10 cellular contexts compared by ENCODE assay signal in the genomic region with DNA sequence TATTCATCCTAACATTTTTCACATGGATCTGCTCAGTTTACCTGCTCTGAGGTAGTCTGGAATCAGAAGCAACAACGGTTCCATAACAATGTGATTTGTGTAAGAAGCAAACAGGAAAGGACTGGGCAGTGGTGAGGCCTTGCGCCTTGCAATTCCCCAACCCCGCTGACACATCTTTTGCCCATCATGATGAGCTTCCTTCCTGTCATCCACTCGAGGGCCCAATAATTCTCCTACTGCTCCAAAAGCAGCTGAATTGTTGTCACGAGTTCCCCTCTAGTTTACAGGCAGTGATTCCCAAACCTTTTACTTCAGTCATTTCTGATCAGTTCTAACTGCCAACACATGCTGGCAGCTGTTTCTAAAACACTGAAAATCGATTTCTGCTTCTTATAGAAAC. TPM values are rescaled to one million over a fixed set of nuclear protein-coding genes. Genes with fewer than 3 reads are reported as not detected.
DNase-seq lines count a peak whose midpoint lies in the region; ATAC-seq and TF ChIP-seq lines count a peak whose summit lies in the region.
"Had no signal": no experiment of that assay in that cellular context is flagged by ENCODE, and none has a peak within 500 bp of the region (broad histone marks: within the 10 kb centered on the region; RNA-seq: fewer than 3 reads in every experiment).

No MANE protein-coding gene starts in this region.

- DNase-seq in GM06990 (ENCODE audit: extremely low read depth, insufficient read length) = no peak
- peak; percentile 21 for DNase-seq in HFFc6
- DNase-seq in adrenal gland = peak; percentile 22 to 66 (median 41)
- no peak for DNase-seq in SJCRH30
- DNase-seq in KG1 (lab: John Stamatoyannopoulos, UW) = no peak
- DNase-seq in NCI-H1930 (lab: John Stamatoyannopoulos, UW) = no peak
- DNase-seq: activated naive CD4-positive, alpha-beta T cell had no signal

- H3K9me3 Mint-ChIP-seq in HFFc6 = no peaks in the 10 kb centered on the region

- H3K4me1 Mint-ChIP-seq in HFFc6 (ENCODE audit: low read depth) = peaks cover 16% of the 10 kb centered on the region

- H3K9me3 ChIP-seq in adrenal gland (replicated peaks in 1 of 3) = no peaks in the 10 kb centered on the region
- no peaks in the 10 kb centered on the region for H3K9me3 ChIP-seq in neutrophil
- H3K9me3 ChIP-seq in SJCRH30 (replicated peaks) = no peaks in the 10 kb centered on the region

- ATAC-seq in HG03439 (IDR thresholded peaks at IDR 0.05; ENCODE audit: unreplicated experiment) = no peak

- H3K4me1 ChIP-seq in adrenal gland (replicated peaks in 1 of 2) (peaks cover 5 to 23% of the 10 kb centered on the region in 2 donors), neutrophil (ENCODE audit: control insufficient read depth in 1 of 2, insufficient read depth in 1 of 2, low read depth in 1 of 2, low read length in 1 of 2) (peaks cover 30 to 33% of the 10 kb centered on the region in 2 experiments), SJCRH30 (no peaks in the 10 kb centered on the region)

- H3K36me3 ChIP-seq in GM06990 (ENCODE audit: control insufficient read depth, insufficient read depth, low read length) = no peaks in the 10 kb centered on the region; the same call in 1 of the 2 replicates
- H3K36me3 ChIP-seq in adrenal gland (replicated peaks in 1 of 2) = no peaks in the 10 kb centered on the region
- H3K36me3 ChIP-seq in neutrophil = peaks cover 17% of the 10 kb centered on the region
- H3K36me3 ChIP-seq in SJCRH30 = 0 out of 2 replicates have a peak, but pooled peaks cover 6% of the 10 kb centered on the region

- 60 to 65% (median 63%) methylated on average over 6 of the region's 6 CpGs for WGBS in adrenal gland, 4 donors

- H3K27ac Mint-ChIP-seq in HFFc6 = peak overlapping the region; percentile 48; the same call in 1 of the 2 replicates

- intact Hi-C loops in adrenal gland (cut with DNase I) = no loop called here

- H3K4me3 Mint-ChIP-seq in HFFc6 = no peak overlapping the region

- TF ChIP-seq CTCF in GM06990 (IDR thresholded peaks at IDR 0.05; ENCODE audit: insufficient read depth, low read length, poor library complexity, severe bottlenecking) = no peak
- no peak for TF ChIP-seq CTCF in HFFc6 (IDR thresholded peaks at IDR 0.05)
- no peak for TF ChIP-seq CTCF in adrenal gland (IDR thresholded peaks at IDR 0.05)
- no peak for TF ChIP-seq CTCF in neutrophil (IDR thresholded peaks at IDR 0.05)

- H3K4me3 ChIP-seq in GM06990 (replicated peaks; ENCODE audit: low read depth, low read length) (peak overlapping the region; percentile 62), adrenal gland (no peak overlapping the region), neutrophil (ENCODE audit: low read depth in 1 of 2, low read length in 1 of 2) (no peak overlapping the region), SJCRH30 (no peak overlapping the region)

- H3K27ac ChIP-seq in adrenal gland (peak overlapping the region in 2 of 5 donors; percentile 69), neutrophil (peak overlapping the region; percentile 70), SJCRH30 (no peak overlapping the region)
- H3K27ac ChIP-seq: SK-N-MC had no signal

- peaks cover 18% of the 10 kb centered on the region for H3K36me3 Mint-ChIP-seq in HFFc6 (ENCODE audit: low read depth)

- no peaks in the 10 kb centered on the region for H3K27me3 ChIP-seq in GM06990 (replicated peaks; ENCODE audit: control insufficient read depth, insufficient read depth, low read length)
- H3K27me3 ChIP-seq in adrenal gland = no peaks in the 10 kb centered on the region
- no peaks in the 10 kb centered on the region for H3K27me3 ChIP-seq in neutrophil
- H3K27me3 ChIP-seq in SJCRH30 = no peaks in the 10 kb centered on the region

- no peak for TF ChIP-seq POLR2A in adrenal gland (IDR thresholded peaks at IDR 0.05)

- H3K27me3 Mint-ChIP-seq in HFFc6 (ENCODE audit: insufficient read depth) = no peaks in the 10 kb centered on the region

RNA-seq across cellular contexts. Expression of a gene that starts 22.9 kb away (rescaled TPM):
- 10 to 100 TPM; 36.4 to 41.5 (median 39.3) TPM for total RNA-seq in HFFc6 (2021; fragmentation: NEBNext Ultra II Directional; extraction: Animal tissue kit (Norgen Biotek cat#: 25700))
- total RNA-seq in adrenal gland = 10 to 100 TPM; 21.3 to 61.7 (median 40.4) TPM
- 10 to 100 TPM in 1 of 3 donors, 1 to 10 TPM in 2; 4.5 to 36.1 (median 8.8) TPM for polyA plus RNA-seq in adrenal gland
- 17.3 and 18.6 TPM in 2 replicates for total RNA-seq in SJCRH30 (2014; rRNA removed; shearing (Covaris generic))

RNA-seq across cellular contexts. Expression of a gene that starts 48.1 kb away (rescaled TPM):
- not detected for total RNA-seq in HFFc6 (2021; fragmentation: NEBNext Ultra II Directional; extraction: Animal tissue kit (Norgen Biotek cat#: 25700))
- total RNA-seq in adrenal gland = not detected
- polyA plus RNA-seq in adrenal gland = not detected
- not detected in 2 replicates for total RNA-seq in SJCRH30 (2014; rRNA removed; shearing (Covaris generic))

Comparison
In these comparisons a context has a peak if more than half of its experiments do, and no peak if none do; other contexts are left out.
1. DNase-seq: peak in HFFc6 (single experiment) and adrenal gland (7 of 7); none in GM06990 (single experiment), SJCRH30 (0 of 2), KG1 (single experiment) and NCI-H1930 (0 of 2).